8 cellular contexts compared by ENCODE assay signal in the genomic region with DNA sequence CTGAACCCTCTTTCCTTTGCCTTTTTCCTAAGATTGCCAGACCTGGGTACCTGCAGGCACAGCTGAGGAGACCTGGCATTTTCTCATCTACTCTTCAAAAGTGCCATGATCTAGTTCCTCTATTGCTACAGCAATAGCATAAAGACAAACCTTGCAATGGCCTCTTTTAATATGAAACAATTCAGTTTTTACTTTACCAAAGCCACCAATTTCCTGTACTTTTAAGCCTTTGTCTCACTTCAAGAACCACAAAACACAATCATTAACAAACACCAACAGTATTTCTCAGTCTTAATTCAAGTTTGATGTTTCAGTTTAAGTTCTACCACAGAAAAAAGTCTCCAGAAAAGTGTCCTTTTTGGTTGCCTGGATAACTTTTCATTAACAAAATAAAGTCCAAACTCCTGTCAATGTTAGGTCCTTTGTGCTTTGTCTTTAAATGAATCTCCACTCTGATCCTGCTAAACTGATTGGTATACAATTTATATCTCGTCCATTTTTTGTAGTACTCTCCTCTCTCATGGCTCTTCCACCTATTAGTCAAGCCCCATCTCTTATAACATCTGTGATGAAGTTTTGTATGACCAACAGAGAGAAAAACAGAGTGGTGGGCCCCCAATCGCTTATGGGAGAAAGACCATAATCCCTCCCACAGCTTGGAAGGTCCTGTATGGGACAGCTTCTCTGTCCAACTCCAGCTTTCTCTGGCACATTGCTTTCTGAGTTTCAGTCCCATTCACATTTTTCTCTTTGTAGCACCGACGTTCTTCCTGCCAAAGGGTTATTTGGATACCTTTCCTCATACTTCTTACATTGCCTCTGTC. TPM values are rescaled to one million over a fixed set of nuclear protein-coding genes. Genes with fewer than 3 reads are reported as not detected.
A peak's percentile ranks its signal among the peaks of the same experiment; 100 is the strongest.
DNase-seq lines count a peak whose midpoint lies in the region; ATAC-seq and TF ChIP-seq lines count a peak whose summit lies in the region.
"Had no signal": no experiment of that assay in that cellular context is flagged by ENCODE, and none has a peak within 500 bp of the region (broad histone marks: within the 10 kb centered on the region; RNA-seq: fewer than 3 reads in every experiment).

No MANE protein-coding gene starts in this region.

- TF ChIP-seq CTCF in HL-60 (IDR thresholded peaks at IDR 0.05; ENCODE audit: insufficient read depth, low read length): no peak
- no peak for TF ChIP-seq CTCF in Caco-2 (IDR thresholded peaks at IDR 0.05; ENCODE audit: insufficient read depth in 1 of 2, low read depth in 1 of 2, low read length in 1 of 2, severe bottlenecking in 1 of 2, unreplicated experiment in 1 of 2)

- POLR2A ChIA-PET in Caco-2 (lab: Charles Lee): no interaction called here

- no peaks in the 10 kb centered on the region for H3K4me1 ChIP-seq in Caco-2

- CTCF ChIA-PET in Caco-2 (lab: Charles Lee): no interaction called here

- intact Hi-C loops in Caco-2 (cut with micrococcal nuclease; ENCODE audit: unreplicated experiment): no loop called here

- peak overlapping the region; percentile 87 to 94 for H3K27ac Mint-ChIP-seq in natural killer cell treated with Interleukin-12 subunit alpha and Interleukin-12 subunit beta and Interleukin-15 and Interleukin-18, amount 100 ng/mL, for 72 hours
- H3K27ac Mint-ChIP-seq in Caco-2 (ENCODE audit: unreplicated experiment): no peak overlapping the region

- DNase-seq in HL-60 (ENCODE audit: low read depth in 1 of 2, low spot score in 1 of 2): no peak
- no peak for DNase-seq in natural killer cell treated with Interleukin-12 subunit alpha and Interleukin-12 subunit beta and Interleukin-15 and Interleukin-18, amount 100 ng/mL, for 72 hours (ENCODE audit: low spot score)
- no peak for DNase-seq in HT-29 (ENCODE audit: low spot score)
- no peak for DNase-seq in NCI-H748 (lab: John Stamatoyannopoulos, UW; ENCODE audit: unreplicated experiment)
- no peak for DNase-seq in Caco-2
- DNase-seq: ovary had no signal

- H3K27me3 ChIP-seq in HL-60 (ENCODE audit: insufficient read depth, poor library complexity, severe bottlenecking) (no peaks in the 10 kb centered on the region), Caco-2 (replicated peaks; ENCODE audit: control insufficient read depth, insufficient read depth, low read length) (no peaks in the 10 kb centered on the region)
- H3K27me3 ChIP-seq: ovary had no signal

- no TSS peak for BruUV-seq in Caco-2 (replicated peaks; lab: Mats Ljungman, UMichigan)

- ATAC-seq in GM19043 (IDR thresholded peaks at IDR 0.05; ENCODE audit: low read depth, unreplicated experiment): peak; percentile 84
- peak; percentile 71 for ATAC-seq in HG02623 (IDR thresholded peaks at IDR 0.05; ENCODE audit: unreplicated experiment)
- peak; percentile 44 to 75 for ATAC-seq in natural killer cell treated with Interleukin-12 subunit alpha and Interleukin-12 subunit beta and Interleukin-15 and Interleukin-18, amount 100 ng/mL, for 72 hours

- peaks cover 1% of the 10 kb centered on the region for H3K9me3 Mint-ChIP-seq in natural killer cell treated with Interleukin-12 subunit alpha and Interleukin-12 subunit beta and Interleukin-15 and Interleukin-18, amount 100 ng/mL, for 72 hours
- H3K9me3 Mint-ChIP-seq in Caco-2 (ENCODE audit: unreplicated experiment): no peaks in the 10 kb centered on the region

- H3K4me3 Mint-ChIP-seq in natural killer cell treated with Interleukin-12 subunit alpha and Interleukin-12 subunit beta and Interleukin-15 and Interleukin-18, amount 100 ng/mL, for 72 hours: peak overlapping the region; percentile 77
- no peak overlapping the region for H3K4me3 Mint-ChIP-seq in Caco-2 (ENCODE audit: unreplicated experiment)

- H3K9me3 ChIP-seq in Caco-2: no peaks in the 10 kb centered on the region
- H3K9me3 ChIP-seq: ovary had no signal

- H3K27ac ChIP-seq in HL-60 (replicated peaks): peak overlapping the region; percentile 63
- H3K27ac ChIP-seq: ovary had no signal

- H3K4me3 ChIP-seq in HL-60 (replicated peaks; ENCODE audit: insufficient read depth, low read length): no peak overlapping the region
- no peak overlapping the region for H3K4me3 ChIP-seq in Caco-2 (ENCODE audit: low read depth, low read length)
- H3K4me3 ChIP-seq: ovary had no signal

- peaks cover 18% of the 10 kb centered on the region for H3K36me3 Mint-ChIP-seq in natural killer cell treated with Interleukin-12 subunit alpha and Interleukin-12 subunit beta and Interleukin-15 and Interleukin-18, amount 100 ng/mL, for 72 hours
- no peaks in the 10 kb centered on the region for H3K36me3 Mint-ChIP-seq in Caco-2 (ENCODE audit: insufficient read depth, unreplicated experiment)

- no peaks in the 10 kb centered on the region for H3K27me3 Mint-ChIP-seq in natural killer cell treated with Interleukin-12 subunit alpha and Interleukin-12 subunit beta and Interleukin-15 and Interleukin-18, amount 100 ng/mL, for 72 hours
- H3K27me3 Mint-ChIP-seq in Caco-2 (ENCODE audit: insufficient read depth, unreplicated experiment): no peaks in the 10 kb centered on the region

- no peaks in the 10 kb centered on the region for H3K36me3 ChIP-seq in Caco-2 (ENCODE audit: control insufficient read depth, insufficient read depth, low read length)
- H3K36me3 ChIP-seq: ovary had no signal

- peaks cover 27 to 49% of the 10 kb centered on the region in 2 donors for H3K4me1 Mint-ChIP-seq in natural killer cell treated with Interleukin-12 subunit alpha and Interleukin-12 subunit beta and Interleukin-15 and Interleukin-18, amount 100 ng/mL, for 72 hours (ENCODE audit: low read depth in 2 of 2)
- no peaks in the 10 kb centered on the region for H3K4me1 Mint-ChIP-seq in Caco-2 (ENCODE audit: low read depth, unreplicated experiment)

RNA-seq across cellular contexts. Expression of a gene that starts 50.5 kb away (rescaled TPM):
- 10 to 100 TPM in 1 of 2 donors, 1 to 10 TPM in 1; 3.8 to 44.2 TPM for total RNA-seq in natural killer cell treated with Interleukin-12 subunit alpha and Interleukin-12 subunit beta and Interleukin-15 and Interleukin-18, amount 100 ng/mL, for 72 hours
- total RNA-seq in HT-29 (2014; rRNA removed; shearing (Covaris generic)): not detected in 2 replicates
- not detected in 2 replicates for total RNA-seq in Caco-2 (2022)
